31 cellular contexts compared by ENCODE assay signal in the genomic region with DNA sequence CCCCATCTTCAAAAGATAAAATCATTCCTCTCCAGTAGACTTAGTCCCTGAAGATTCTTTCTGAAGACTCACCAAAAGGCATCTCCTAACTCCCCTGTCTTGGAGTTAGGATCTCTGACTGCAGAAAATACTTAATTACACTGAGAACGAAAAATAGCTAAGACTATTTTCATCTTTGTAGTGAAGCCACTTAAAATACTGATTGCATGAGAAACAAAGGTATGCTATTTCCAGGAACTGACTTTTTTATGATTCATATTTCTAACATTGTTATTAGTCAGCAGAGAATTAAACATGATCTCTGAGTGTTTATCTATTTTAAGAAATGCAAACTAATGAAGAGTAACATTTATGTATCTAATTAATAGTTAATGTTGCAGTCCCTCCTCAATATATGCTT.
DNase-seq lines count a peak whose midpoint lies in the region; ATAC-seq and TF ChIP-seq lines count a peak whose summit lies in the region.
"Had no signal": no experiment of that assay in that cellular context is flagged by ENCODE, and none has a peak within 500 bp of the region (broad histone marks: within the 10 kb centered on the region; RNA-seq: fewer than 3 reads in every experiment).

No MANE protein-coding gene starts in this region.

- RAD21 ChIA-PET in HCT116 (lab: Charles Lee; ENCODE audit: low non-redundant PET in 1 of 2, low total read pairs in 2 of 2, uncharacterized antibody in 2 of 2, unreplicated experiment in 2 of 2), result no interaction called here

- no peak for TF ChIP-seq RAD21 in HCT116 (IDR thresholded peaks at IDR 0.05; ENCODE audit: low read depth)

- DNase-seq in HCT116 (ENCODE audit: low read depth, low spot score) (no peak), PC-3 (peak; percentile 68), epithelial cell of esophagus (ENCODE audit: low read depth) (peak; percentile 48), myocyte (ENCODE audit: low read depth) (peak; percentile 11), SK-N-DZ (ENCODE audit: low spot score) (no peak), WERI-Rb-1 (no peak), putamen (ENCODE audit: low spot score) (no peak)
- DNase-seq: activated CD4-positive, alpha-beta T cell treated with anti-CD3 and anti-CD28 coated beads for 36 hours; activated effector memory CD4-positive, alpha-beta T cell treated with Interleukin-2 at 50 U/mL for 16 hours; activated T-cell treated with anti-CD3 and anti-CD28 coated beads for 4 hours; aorta; C1 segment of cervical spinal cord; Caco-2; caudate nucleus; cortex of kidney; endodermal cell; GDM1; H9; kidney; lower lobe of right lung; NCI-H1694; NCI-H2171 treated with DMSO at 0.1 percent for 48 hours; NCI-H524 treated with DMSO at 0.1 percent for 48 hours; NK-92 treated with Interleukin-12 subunit alpha and Interleukin-12 subunit beta, amount 100 ng/mL, for 24 hours; right lobe of liver; SJCRH30; stimulated activated CD4-positive, alpha-beta T cell treated with anti-CD3 and anti-CD28 coated beads, Interleukin-4, amount 100 ng/mL, for 24 hours had no signal

- peak overlapping the region; percentile 75 for H2AFZ ChIP-seq in HCT116 (ENCODE audit: low read depth, low read length, poor library complexity, severe bottlenecking)
- no peak overlapping the region for H2AFZ ChIP-seq in PC-3 (ENCODE audit: low read length)

- H3K36me3 ChIP-seq in HCT116 (ENCODE audit: control insufficient read depth in 1 of 2, insufficient read depth in 2 of 2, low read length in 2 of 2) (no peaks in the 10 kb centered on the region), PC-3 (ENCODE audit: low read depth, low read length) (no peaks in the 10 kb centered on the region), WERI-Rb-1 (no peaks in the 10 kb centered on the region)
- H3K36me3 ChIP-seq: lower lobe of right lung, right lobe of liver, SJCRH30, suprapubic skin had no signal

- H3K27me3 ChIP-seq in HCT116 (ENCODE audit: insufficient read depth, low read length) (no peaks in the 10 kb centered on the region), PC-3 (ENCODE audit: low read length) (no peaks in the 10 kb centered on the region), WERI-Rb-1 (ENCODE audit: insufficient read depth, low read depth, severe bottlenecking) (no peaks in the 10 kb centered on the region)
- H3K27me3 ChIP-seq: right lobe of liver, SJCRH30, suprapubic skin had no signal

- H3K4me1 ChIP-seq in HCT116 (ENCODE audit: control insufficient read depth in 1 of 2, insufficient read depth in 2 of 2, low read length in 2 of 2) (peaks cover 0 to 20% of the 10 kb centered on the region in 2 experiments; a peak in 2 of 4 replicates), PC-3 (ENCODE audit: insufficient read depth, low read length) (peaks cover 42% of the 10 kb centered on the region)
- H3K4me1 ChIP-seq: Caco-2, lower lobe of right lung, right lobe of liver, SJCRH30, suprapubic skin had no signal

- H3K9me3 ChIP-seq in HCT116 (ENCODE audit: control insufficient read depth in 1 of 2, insufficient read depth in 1 of 2, low read depth in 1 of 2, low read length in 2 of 2) (no peaks in the 10 kb centered on the region), PC-3 (ENCODE audit: low read length) (no peaks in the 10 kb centered on the region), WERI-Rb-1 (ENCODE audit: severe bottlenecking) (no peaks in the 10 kb centered on the region)
- H3K9me3 ChIP-seq: Caco-2, lower lobe of right lung, right lobe of liver, SJCRH30, suprapubic skin had no signal

- H3K27ac ChIP-seq in HCT116 (ENCODE audit: low read depth, low read length) (no peak overlapping the region), PC-3 (ENCODE audit: low read length) (peak overlapping the region; percentile 89), WERI-Rb-1 (no peak overlapping the region)
- H3K27ac ChIP-seq: lower lobe of right lung, right lobe of liver, SJCRH30, suprapubic skin had no signal

- H3K4me3 ChIP-seq in HCT116 (replicated peaks in 1 of 2; ENCODE audit: low read depth in 1 of 2, low read length in 2 of 2) (no peak overlapping the region), PC-3 (ENCODE audit: low read length) (no peak overlapping the region; the same call in 1 of the 2 replicates), epithelial cell of esophagus (ENCODE audit: low read length) (no peak overlapping the region), WERI-Rb-1 (ENCODE audit: low read depth, low read length) (no peak overlapping the region)
- H3K4me3 ChIP-seq: lower lobe of right lung, right lobe of liver, SJCRH30, suprapubic skin had no signal

- H3K9me2 ChIP-seq in HCT116 (ENCODE audit: insufficient read depth) (no peaks in the 10 kb centered on the region), PC-3 (replicated peaks; ENCODE audit: low read length) (no peaks in the 10 kb centered on the region)

- BruUV-seq in HCT116 (replicated peaks; lab: Mats Ljungman, UMichigan) (no TSS peak), PC-3 (replicated peaks; lab: Mats Ljungman, UMichigan) (no TSS peak)

- H3K9ac ChIP-seq in HCT116 (ENCODE audit: low read length) (no peak overlapping the region), PC-3 (ENCODE audit: low read length) (peak overlapping the region; percentile 67)

- CTCF ChIA-PET in HCT116 (lab: Charles Lee), result no interaction called here
- CTCF ChIA-PET in PC-3 (lab: Charles Lee), result no interaction called here

- ATAC-seq in HCT116, result no peak
- ATAC-seq in PC-3, result peak; percentile 16
- no peak for ATAC-seq in GM21528 (IDR thresholded peaks at IDR 0.05; ENCODE audit: low FRiP score, unreplicated experiment)
- ATAC-seq: activated CD4-positive, alpha-beta T cell treated with anti-CD3 and anti-CD28 coated beads for 36 hours; Panc1; right lobe of liver; stimulated activated effector memory CD8-positive, alpha-beta T cell treated with anti-CD3 and anti-CD28 coated beads, Interleukin-12 subunit alpha, Interleukin-12 subunit beta, amount 100 ng/mL, for 72 hours had no signal

- TF ChIP-seq CTCF in HCT116 (IDR thresholded peaks at IDR 0.05 in 2 of 3, conservative IDR thresholded peaks at IDR 0.05 in 1 of 3; ENCODE audit: borderline replicate concordance in 1 of 3, insufficient read depth in 1 of 3, low read depth in 2 of 3, low read length in 2 of 3), result no peak
- TF ChIP-seq CTCF in PC-3 (conservative IDR thresholded peaks at IDR 0.05; ENCODE audit: low read depth, low read length), result no peak
- TF ChIP-seq CTCF in epithelial cell of esophagus (IDR thresholded peaks at IDR 0.05; ENCODE audit: insufficient read depth, low read depth, low read length, missing control alignments), result no peak
- TF ChIP-seq CTCF in WERI-Rb-1 (IDR thresholded peaks at IDR 0.05; ENCODE audit: low read depth, low read length), result no peak

- intact Hi-C loops in HCT116 (cut with micrococcal nuclease) (no loop called here), PC-3 (cut with micrococcal nuclease) (loop anchor here (10.0 kb wide), 1 partner anchor 141 kb away; no protein-coding TSS in a partner anchor)

- H3K4me2 ChIP-seq in HCT116 (ENCODE audit: low read length) (peak overlapping the region; percentile 51), PC-3 (ENCODE audit: low read length) (peak overlapping the region; percentile 59)

- no peaks in the 10 kb centered on the region for H4K20me1 ChIP-seq in HCT116 (ENCODE audit: insufficient read depth)
- H4K20me1 ChIP-seq in PC-3 (ENCODE audit: low read length), result no peaks in the 10 kb centered on the region

- no peaks in the 10 kb centered on the region for H3F3A ChIP-seq in PC-3 (ENCODE audit: low read length, unreplicated experiment)

- POLR2A ChIA-PET in HCT116 (lab: Charles Lee), result no interaction called here
- POLR2A ChIA-PET in PC-3 (lab: Charles Lee; ENCODE audit: unreplicated experiment), result no interaction called here

- TF ChIP-seq POLR2A in HCT116 (IDR thresholded peaks at IDR 0.05; ENCODE audit: borderline replicate concordance, extremely low read depth, insufficient read depth, insufficient read length), result no peak

- H3K79me2 ChIP-seq in HCT116 (ENCODE audit: insufficient read depth, low read length), result no peaks in the 10 kb centered on the region
- H3K79me2 ChIP-seq in PC-3 (ENCODE audit: low read length), result no peaks in the 10 kb centered on the region

TF ChIP-seq in HCT116, 20 proteins besides CTCF, POLR2A, EP300 and RAD21:
- TF ChIP-seq JUND (IDR thresholded peaks at IDR 0.05), result peak; percentile 31; the same call in 1 of the 2 replicates
- peak; percentile 41 for TF ChIP-seq FOSL1 (IDR thresholded peaks at IDR 0.05; ENCODE audit: low read depth)
- no peak for TF ChIP-seq CBX3 (IDR thresholded peaks at IDR 0.05; ENCODE audit: low read depth)
- TF ChIP-seq CEBPB (IDR thresholded peaks at IDR 0.05; ENCODE audit: low read depth), result no peak

Comparison
In these comparisons a context has a peak if more than half of its experiments do, and no peak if none do; other contexts are left out.
1. DNase-seq: peak in PC-3 (single experiment), epithelial cell of esophagus (single experiment) and myocyte (single experiment); none in HCT116 (single experiment), SK-N-DZ (single experiment), WERI-Rb-1 (single experiment) and putamen (single experiment).